14 cellular contexts compared by ENCODE assay signal in the genomic region with DNA sequence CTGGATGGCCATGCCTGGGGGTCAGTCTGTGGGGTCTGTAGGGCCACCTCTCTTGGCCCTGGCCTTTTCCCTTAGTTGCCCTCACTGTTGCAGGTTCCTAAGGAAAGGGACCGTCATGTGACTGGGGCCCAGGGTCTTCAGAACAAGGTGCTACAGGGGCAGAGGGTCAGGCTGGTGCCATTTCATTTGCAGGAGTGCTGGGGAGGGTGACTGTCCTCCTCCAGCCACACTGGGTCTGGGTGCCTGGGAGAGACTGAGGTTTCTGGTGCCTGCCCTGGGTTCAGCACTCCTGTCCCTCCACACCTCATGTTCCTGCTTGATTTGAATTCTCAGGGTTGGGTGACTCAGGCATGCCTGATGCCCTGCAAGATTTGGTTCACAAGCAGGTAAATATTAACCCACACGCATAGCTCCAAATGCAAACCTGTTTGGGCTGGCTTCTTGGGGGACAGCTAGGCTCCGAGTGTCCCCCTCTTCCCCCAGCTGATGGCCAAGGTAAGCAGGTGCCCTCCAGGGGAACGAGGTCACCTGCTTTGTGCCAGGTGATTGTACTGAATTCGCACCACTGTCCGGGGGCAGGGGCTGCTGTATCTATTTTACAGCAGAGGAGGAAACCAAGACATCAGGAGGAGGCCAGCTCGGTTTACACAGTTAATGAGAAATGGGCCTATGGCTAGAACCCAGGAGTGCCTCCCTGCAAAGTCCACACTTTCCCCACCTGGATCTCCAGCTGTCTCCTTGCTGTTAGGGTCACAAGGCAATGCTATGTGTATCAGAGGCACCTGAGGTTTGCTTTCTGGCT. TPM values are rescaled to one million over a fixed set of nuclear protein-coding genes. Genes with fewer than 3 reads are reported as not detected.
A peak's percentile ranks its signal among the peaks of the same experiment; 100 is the strongest.
DNase-seq lines count a peak whose midpoint lies in the region; ATAC-seq and TF ChIP-seq lines count a peak whose summit lies in the region.
"Had no signal": no experiment of that assay in that cellular context is flagged by ENCODE, and none has a peak within 500 bp of the region (broad histone marks: within the 10 kb centered on the region; RNA-seq: fewer than 3 reads in every experiment).

No MANE protein-coding gene starts in this region.

- TF ChIP-seq CTCF in RWPE2 (IDR thresholded peaks at IDR 0.05; ENCODE audit: poor library complexity, severe bottlenecking) = no peak

- peaks cover 20% of the 10 kb centered on the region for H3K4me1 ChIP-seq in RWPE2 (ENCODE audit: insufficient read depth, poor library complexity, severe bottlenecking)
- peaks cover 54% of the 10 kb centered on the region for H3K4me1 ChIP-seq in mucosa of stomach (ENCODE audit: control insufficient read depth, insufficient read depth, low read length)

- H3K36me3 Mint-ChIP-seq in activated T-helper 17 cell treated with anti-CD3 and anti-CD28 coated beads, Interleukin-2, amount 50 U/mL, for 72 hours (ENCODE audit: low read depth) = no peaks in the 10 kb centered on the region
- H3K36me3 Mint-ChIP-seq: activated CD4-positive, alpha-beta memory T cell treated with anti-CD3 and anti-CD28 coated beads for 36 hours had no signal

- ATAC-seq in RWPE2 (ENCODE audit: low read depth) (peak; percentile 80), esophagus mucosa (peak; percentile 74), HG03097 (IDR thresholded peaks at IDR 0.05; ENCODE audit: low FRiP score, unreplicated experiment) (no peak), HG03108 (IDR thresholded peaks at IDR 0.05; ENCODE audit: unreplicated experiment) (no peak)
- ATAC-seq in activated T-helper 17 cell treated with anti-CD3 and anti-CD28 coated beads, Interleukin-2, amount 50 U/mL, for 72 hours (replicated peaks) = no peak

- H3K36me3 ChIP-seq in RWPE2 (ENCODE audit: low read depth) (no peaks in the 10 kb centered on the region), mucosa of stomach (ENCODE audit: control insufficient read depth, insufficient read depth, low read length) (no peaks in the 10 kb centered on the region)

- peak overlapping the region; percentile 41 for H3K9ac ChIP-seq in mucosa of stomach (ENCODE audit: low read length)

- peaks cover 8% of the 10 kb centered on the region for H3K27me3 Mint-ChIP-seq in activated T-helper 17 cell treated with anti-CD3 and anti-CD28 coated beads, Interleukin-2, amount 50 U/mL, for 72 hours

- no peaks in the 10 kb centered on the region for H3K4me1 Mint-ChIP-seq in activated T-helper 17 cell treated with anti-CD3 and anti-CD28 coated beads, Interleukin-2, amount 50 U/mL, for 72 hours

- no peaks in the 10 kb centered on the region for H3K9me3 Mint-ChIP-seq in activated T-helper 17 cell treated with anti-CD3 and anti-CD28 coated beads, Interleukin-2, amount 50 U/mL, for 72 hours
- H3K9me3 Mint-ChIP-seq: activated CD4-positive, alpha-beta memory T cell treated with anti-CD3 and anti-CD28 coated beads for 36 hours; activated naive CD4-positive, alpha-beta T cell treated with anti-CD3 and anti-CD28 coated beads for 36 hours had no signal

- no peak overlapping the region for H3K4me3 Mint-ChIP-seq in activated T-helper 17 cell treated with anti-CD3 and anti-CD28 coated beads, Interleukin-2, amount 50 U/mL, for 72 hours
- H3K4me3 Mint-ChIP-seq: activated CD4-positive, alpha-beta memory T cell treated with anti-CD3 and anti-CD28 coated beads for 36 hours; activated naive CD4-positive, alpha-beta T cell treated with anti-CD3 and anti-CD28 coated beads for 36 hours had no signal

- H3K27me3 ChIP-seq in RWPE2 (ENCODE audit: insufficient read depth, poor library complexity, severe bottlenecking) (no peaks in the 10 kb centered on the region), mucosa of stomach (ENCODE audit: control insufficient read depth, insufficient read depth, low read length) (no peaks in the 10 kb centered on the region)
- H3K27me3 ChIP-seq: testis had no signal

- H3K27ac Mint-ChIP-seq in activated T-helper 17 cell treated with anti-CD3 and anti-CD28 coated beads, Interleukin-2, amount 50 U/mL, for 72 hours = no peak overlapping the region
- H3K27ac Mint-ChIP-seq: activated CD4-positive, alpha-beta memory T cell treated with anti-CD3 and anti-CD28 coated beads for 36 hours; activated naive CD4-positive, alpha-beta T cell treated with anti-CD3 and anti-CD28 coated beads for 36 hours had no signal

- H3K9me3 ChIP-seq in RWPE2 (ENCODE audit: severe bottlenecking) = no peaks in the 10 kb centered on the region
- H3K9me3 ChIP-seq in mucosa of stomach (ENCODE audit: control insufficient read depth, low read length) = no peaks in the 10 kb centered on the region
- H3K9me3 ChIP-seq: testis had no signal

- no peak for DNase-seq in RWPE2 (ENCODE audit: low spot score)
- DNase-seq in ureter (ENCODE audit: low spot score) = peak; percentile 81
- DNase-seq: activated CD4-positive, alpha-beta memory T cell treated with anti-CD3 and anti-CD28 coated beads for 36 hours; activated naive CD4-positive, alpha-beta T cell treated with anti-CD3 and anti-CD28 coated beads for 36 hours; effector CD8-positive, alpha-beta T cell; NCI-H446 treated with DMSO at 0.1 percent for 48 hours; occipital lobe; testis had no signal

- H3K4me3 ChIP-seq in RWPE2 (ENCODE audit: severe bottlenecking) = no peak overlapping the region
- H3K4me3 ChIP-seq in mucosa of stomach (ENCODE audit: low read length) = no peak overlapping the region
- H3K4me3 ChIP-seq: SK-N-MC, testis had no signal

- peak overlapping the region; percentile 33 for H3K27ac ChIP-seq in RWPE2 (ENCODE audit: poor library complexity, severe bottlenecking)
- H3K27ac ChIP-seq: SK-N-MC had no signal

RNA-seq across cellular contexts. Expression of a gene that starts 20.3 kb away (rescaled TPM):
- total RNA-seq in esophagus mucosa (28.3 TPM), ureter (166 TPM)
- total RNA-seq in activated T-helper 17 cell treated with anti-CD3 and anti-CD28 coated beads, Interleukin-2, amount 50 U/mL, for 72 hours = not detected
- total RNA-seq: activated CD4-positive, alpha-beta memory T cell treated with anti-CD3 and anti-CD28 coated beads for 36 hours; activated naive CD4-positive, alpha-beta T cell treated with anti-CD3 and anti-CD28 coated beads for 36 hours had no signal

Comparison
In these comparisons a context has a peak if more than half of its experiments do, and no peak if none do; other contexts are left out.
1. ATAC-seq: peak in RWPE2 (single experiment) and esophagus mucosa (single experiment); none in HG03097 (single experiment), HG03108 (single experiment) and activated T-helper 17 cell treated with anti-CD3 and anti-CD28 coated beads, Interleukin-2, amount 50 U/mL, for 72 hours (single experiment).
2. RNA of a gene that starts 20.3 kb away (total RNA-seq): 166 TPM in ureter (single experiment) and 28.3 TPM in esophagus mucosa (single experiment); not detected in activated T-helper 17 cell treated with anti-CD3 and anti-CD28 coated beads, Interleukin-2, amount 50 U/mL, for 72 hours; every median in the first group is over 10 times any median in the second.